9 cellular contexts compared by ENCODE assay signal in genomic region chr10:71453186-71453585, GRCh38. TPM values are rescaled to one million over a fixed set of nuclear protein-coding genes. Genes with fewer than 3 reads are reported as not detected.
"Had no signal": no experiment of that assay in that cellular context is flagged by ENCODE, and none has a peak within 500 bp of the region (broad histone marks: within the 10 kb centered on the region; RNA-seq: fewer than 3 reads in every experiment).

No MANE protein-coding gene starts in this region.

- H3K4me3 ChIP-seq: GM23248, HAP-1 had no signal

- H3K9me3 Mint-ChIP-seq: HFFc6, IgD-negative memory B cell had no signal

- H3K9ac ChIP-seq: GM23248 had no signal

- H2AFZ ChIP-seq: GM23248 had no signal

- DNase-seq: GM23248, GOT3, H7, HFFc6, KBM-7 had no signal

- H3K4me1 Mint-ChIP-seq: IgD-negative memory B cell had no signal

- H3K36me3 ChIP-seq: HAP-1 had no signal

- H3K4me1 ChIP-seq: HAP-1 had no signal

- H3K27ac ChIP-seq: GM23248, HL-60 had no signal

- H3K4me3 Mint-ChIP-seq: HFFc6, IgD-negative memory B cell had no signal

- H3K27ac Mint-ChIP-seq: HFFc6 had no signal

- FAIRE-seq: HepG2 had no signal

- H3K9me3 ChIP-seq: HAP-1 had no signal

RNA-seq across cellular contexts. Expression of gene CDH23, which starts 56.5 kb away (rescaled TPM):
- total RNA-seq: GM23248, HepG2 had no signal
